8 cellular contexts compared by ENCODE assay signal in genomic region chr1:156490401-156491032, GRCh38. TPM values are rescaled to one million over a fixed set of nuclear protein-coding genes. Genes with fewer than 3 reads are reported as not detected.
DNase-seq lines count a peak whose midpoint lies in the region; ATAC-seq and TF ChIP-seq lines count a peak whose summit lies in the region.

No MANE protein-coding gene starts in this region.

- DNase-seq in PC-9 (no peak), fibroblast of lung (ENCODE audit: low read depth in 2 of 2) (no peak), G401 (ENCODE audit: low spot score) (no peak), SK-N-DZ (ENCODE audit: low spot score) (no peak)

- ATAC-seq in GM19397 (IDR thresholded peaks at IDR 0.05; ENCODE audit: unreplicated experiment) (no peak), GM18868 (IDR thresholded peaks at IDR 0.05; ENCODE audit: unreplicated experiment) (no peak)

- H3K9me3 ChIP-seq in ES-I3 (ENCODE audit: control insufficient read depth, insufficient read depth, low read length) (no peaks in the 10 kb centered on the region), PC-9 (ENCODE audit: insufficient read depth, low read depth) (no peaks in the 10 kb centered on the region), fibroblast of lung (ENCODE audit: control insufficient read depth, insufficient read depth, low read depth, low read length) (no peaks in the 10 kb centered on the region), parathyroid adenoma (ENCODE audit: control insufficient read depth, low read length) (no peaks in the 10 kb centered on the region)

- no peak for TF ChIP-seq CTCF in PC-9 (conservative IDR thresholded peaks at IDR 0.05)
- TF ChIP-seq CTCF in fibroblast of lung (conservative IDR thresholded peaks at IDR 0.05 in 1 of 2, IDR thresholded peaks at IDR 0.05 in 1 of 2; ENCODE audit: low read depth in 1 of 2, low read length in 2 of 2): peak; percentile 13 to 24
- TF ChIP-seq CTCF in parathyroid adenoma (IDR thresholded peaks at IDR 0.05): peak; percentile 16

- POLR2A ChIA-PET in PC-9 (lab: Charles Lee; ENCODE audit: unreplicated experiment): interaction anchor here (0.5 to 0.7 kb wide), 2 partner anchors 11 to 27 kb away, joined by 3 to 4 read pairs; no protein-coding TSS in a partner anchor

- H3K27me3 ChIP-seq in PC-9 (ENCODE audit: insufficient read depth, low read depth) (no peaks in the 10 kb centered on the region), fibroblast of lung (ENCODE audit: control insufficient read depth, insufficient read depth, low read length) (no peaks in the 10 kb centered on the region), parathyroid adenoma (ENCODE audit: control insufficient read depth, insufficient read depth, low read length) (no peaks in the 10 kb centered on the region)

- peaks cover 16% of the 10 kb centered on the region; the same call in 1 of the 2 replicates for H3F3A ChIP-seq in PC-9 (ENCODE audit: insufficient read depth, low read depth)

- no peaks in the 10 kb centered on the region for H3K36me3 ChIP-seq in ES-I3 (ENCODE audit: insufficient read depth, low read length)
- H3K36me3 ChIP-seq in PC-9 (ENCODE audit: low read depth): no peaks in the 10 kb centered on the region
- H3K36me3 ChIP-seq in fibroblast of lung (ENCODE audit: control insufficient read depth, insufficient read depth, low read length): peaks cover 2% of the 10 kb centered on the region
- no peaks in the 10 kb centered on the region for H3K36me3 ChIP-seq in parathyroid adenoma (ENCODE audit: control insufficient read depth, insufficient read depth, low read length)

- H3K4me2 ChIP-seq in PC-9 (peak overlapping the region; percentile 53; the same call in 1 of the 2 replicates), fibroblast of lung (ENCODE audit: extremely low read depth, insufficient read depth, low read length) (peak overlapping the region; percentile 44), parathyroid adenoma (ENCODE audit: low read length) (peak overlapping the region; percentile 67)

- H3K27ac ChIP-seq in PC-9: no peak overlapping the region
- H3K27ac ChIP-seq in fibroblast of lung (ENCODE audit: insufficient read depth, low read length): peak overlapping the region; percentile 34
- peak overlapping the region; percentile 89 for H3K27ac ChIP-seq in parathyroid adenoma

- H3K4me3 ChIP-seq in PC-9 (no peak overlapping the region), fibroblast of lung (replicated peaks in 1 of 4; ENCODE audit: control extremely low read depth in 1 of 4, insufficient read depth in 1 of 4, low read depth in 3 of 4, low read length in 4 of 4) (peak overlapping the region in 1 of 4 experiments; percentile 35), parathyroid adenoma (ENCODE audit: low read depth, low read length) (peak overlapping the region; percentile 23)

- peaks cover 96% of the 10 kb centered on the region for H4K20me1 ChIP-seq in PC-9 (ENCODE audit: insufficient read depth)
- H4K20me1 ChIP-seq in fibroblast of lung (ENCODE audit: control insufficient read depth, extremely low read depth, insufficient read depth, low read length): peaks cover 5% of the 10 kb centered on the region

- intact Hi-C loops in PC-9 (cut with micrococcal nuclease; ENCODE audit: unreplicated experiment): no loop called here

- BruUV-seq in PC-9 (replicated peaks; lab: Mats Ljungman, UMichigan): no TSS peak

- in situ Hi-C loops in G401 (cut with HindIII; ENCODE audit: low sequenced_read_pairs): no loop called here

- peaks cover 88% of the 10 kb centered on the region for H3K79me2 ChIP-seq in PC-9 (ENCODE audit: low read depth)
- peaks cover 95% of the 10 kb centered on the region for H3K79me2 ChIP-seq in fibroblast of lung (ENCODE audit: control insufficient read depth, insufficient read depth, low read length)
- peaks cover 74% of the 10 kb centered on the region for H3K79me2 ChIP-seq in parathyroid adenoma

- no peaks in the 10 kb centered on the region for H3K9me2 ChIP-seq in PC-9 (ENCODE audit: insufficient read depth)

- CTCF ChIA-PET in PC-9 (lab: Charles Lee): interaction anchor here (0.7 kb wide), 1 partner anchor 31 kb away, joined by 18 read pairs; no protein-coding TSS in a partner anchor

- peaks cover 39% of the 10 kb centered on the region for H3K4me1 ChIP-seq in ES-I3 (ENCODE audit: insufficient read depth, low read length)
- peaks cover 42% of the 10 kb centered on the region for H3K4me1 ChIP-seq in PC-9 (replicated peaks; ENCODE audit: insufficient read depth)
- H3K4me1 ChIP-seq in fibroblast of lung (ENCODE audit: control insufficient read depth, extremely low read depth, insufficient read depth, low read length): peaks cover 42% of the 10 kb centered on the region
- H3K4me1 ChIP-seq in parathyroid adenoma: peaks cover 67% of the 10 kb centered on the region

- H3K9ac ChIP-seq in ES-I3 (ENCODE audit: low read depth, low read length) (peak overlapping the region; percentile 23; the same call in 1 of the 2 replicates), fibroblast of lung (ENCODE audit: insufficient read depth, low read length) (no peak overlapping the region), parathyroid adenoma (no peak overlapping the region)

- H2AFZ ChIP-seq in PC-9 (no peak overlapping the region), fibroblast of lung (ENCODE audit: low read length) (no peak overlapping the region), parathyroid adenoma (no peak overlapping the region)

RNA-seq across cellular contexts. Expression of gene MEF2D, which starts 10.1 kb away (rescaled TPM):
- total RNA-seq in PC-9 (2021) (25.5 and 33.5 TPM in 2 replicates), fibroblast of lung (4.6 and 9.9 TPM in 2 replicates)
- 12.7 and 13.1 TPM in 2 replicates for polyA plus RNA-seq in fibroblast of lung
- 23.3 and 27.8 TPM in 2 replicates for polyA plus RNA-seq in fibroblast of lung (2012)
- polyA minus RNA-seq in fibroblast of lung (ENCODE audit: low replicate concordance): 30.5 and 45.4 TPM in 2 replicates
- total RNA-seq in G401 (2014; rRNA removed; shearing (Covaris generic)): 5.5 and 7.3 TPM in 2 replicates
- polyA plus RNA-seq in SK-N-DZ (2014; cell fraction: cytosol; rRNA removed): 5.8 and 6.3 TPM in 2 replicates
- polyA plus RNA-seq in SK-N-DZ (2014; cell fraction: nucleus; rRNA removed): 11.9 and 15.0 TPM in 2 replicates
